In genomic region chr6:40116829-40117228, GRCh38 we compare ENCODE assay signal across 17 cellular contexts.
DNase-seq lines count a peak whose midpoint lies in the region; ATAC-seq and TF ChIP-seq lines count a peak whose summit lies in the region.
"Had no signal": no experiment of that assay in that cellular context is flagged by ENCODE, and none has a peak within 500 bp of the region (broad histone marks: within the 10 kb centered on the region; RNA-seq: fewer than 3 reads in every experiment).

No MANE protein-coding gene starts in this region.

- H3K27ac ChIP-seq in lower lobe of right lung (no peak overlapping the region), upper lobe of right lung (no peak overlapping the region)
- H3K27ac ChIP-seq: 22Rv1, A549, C4-2B, HL-60 had no signal

- H3K27me3 ChIP-seq in lower lobe of right lung (ENCODE audit: low read depth) (no peaks in the 10 kb centered on the region), upper lobe of right lung (no peaks in the 10 kb centered on the region)

- H3K9me3 ChIP-seq in lower lobe of right lung: no peaks in the 10 kb centered on the region
- no peaks in the 10 kb centered on the region for H3K9me3 ChIP-seq in upper lobe of right lung
- H3K9me3 ChIP-seq: A549, Caco-2 had no signal

- TF ChIP-seq CTCF in lower lobe of right lung (IDR thresholded peaks at IDR 0.05): no peak
- no peak for TF ChIP-seq CTCF in upper lobe of right lung (IDR thresholded peaks at IDR 0.05)

- DNase-seq in NCI-H1105 treated with DMSO at 0.1 percent for 48 hours (lab: John Stamatoyannopoulos, UW): peak; percentile 6
- DNase-seq in NCI-H1105 (lab: John Stamatoyannopoulos, UW): no peak
- peak; percentile 91 for DNase-seq in DMS79 (lab: John Stamatoyannopoulos, UW)
- no peak for DNase-seq in lower lobe of right lung
- no peak for DNase-seq in upper lobe of right lung
- DNase-seq in hippocampal formation (lab: John Stamatoyannopoulos, UW): no peak
- DNase-seq: AML-193; Caco-2; CD4-positive, alpha-beta T cell; GF-D8; HCEC 1CT had no signal

- H3K4me3 ChIP-seq in lower lobe of right lung: no peak overlapping the region
- H3K4me3 ChIP-seq in upper lobe of right lung: no peak overlapping the region
- H3K4me3 ChIP-seq: A549, GM23338 had no signal

- no peaks in the 10 kb centered on the region for H3K36me3 ChIP-seq in lower lobe of right lung
- H3K36me3 ChIP-seq in upper lobe of right lung: no peaks in the 10 kb centered on the region

- ATAC-seq in lower lobe of right lung (peak; percentile 81 to 93), upper lobe of right lung (peak; percentile 81), GM19463 (IDR thresholded peaks at IDR 0.05; ENCODE audit: unreplicated experiment) (no peak)
- ATAC-seq: A549, GM23338 had no signal

- H3K4me1 ChIP-seq in lower lobe of right lung (no peaks in the 10 kb centered on the region), upper lobe of right lung (peaks cover 3% of the 10 kb centered on the region)
- H3K4me1 ChIP-seq: A549, Caco-2 had no signal

- intact Hi-C loops in lower lobe of right lung (cut with DNase I) (no loop called here), upper lobe of right lung (cut with DNase I) (no loop called here)

Comparison
In these comparisons a context has a peak if more than half of its experiments do, and no peak if none do; other contexts are left out.
1. DNase-seq: peak in NCI-H1105 treated with DMSO at 0.1 percent for 48 hours (single experiment) and DMS79 (single experiment); none in NCI-H1105 (single experiment), lower lobe of right lung (single experiment), upper lobe of right lung (single experiment) and hippocampal formation (0 of 2).